Comparison of ENCODE assay signal across 8 cellular contexts in the genomic region with DNA sequence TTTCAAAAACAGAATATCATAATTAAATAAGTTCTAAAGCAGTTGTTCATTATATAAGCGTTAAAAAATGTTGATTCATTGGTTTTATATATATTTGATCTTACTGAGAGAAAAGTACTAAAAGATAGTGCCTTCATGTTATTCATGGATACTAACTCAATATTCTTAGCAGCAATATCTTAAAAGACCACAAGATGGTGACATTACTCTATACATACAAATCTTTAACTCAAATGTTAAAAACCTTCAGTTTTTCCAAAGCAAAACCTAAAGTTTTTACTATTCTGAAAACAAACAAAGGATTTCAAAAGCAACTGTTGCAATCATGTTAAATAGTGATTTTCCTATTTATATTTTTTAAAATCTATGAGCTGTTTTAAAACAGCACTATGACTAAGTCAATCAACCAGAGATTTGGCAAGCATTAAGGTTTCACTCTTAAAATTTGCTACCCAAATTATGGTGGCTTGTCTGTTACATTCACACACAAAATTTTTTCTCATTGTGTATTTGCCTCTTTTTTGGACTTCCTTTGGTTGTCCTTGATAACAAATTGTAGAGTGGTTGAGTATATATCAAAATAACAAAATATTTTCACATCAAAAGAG. TPM values are rescaled to one million over a fixed set of nuclear protein-coding genes. Genes with fewer than 3 reads are reported as not detected.
DNase-seq lines count a peak whose midpoint lies in the region; ATAC-seq, FAIRE-seq and TF ChIP-seq lines count a peak whose summit lies in the region.

No MANE protein-coding gene starts in this region.

- ATAC-seq in HG03354 (IDR thresholded peaks at IDR 0.05; ENCODE audit: poor library complexity, severe bottlenecking, unreplicated experiment) (peak; percentile 70), RWPE2 (ENCODE audit: low read depth) (no peak), upper lobe of right lung (peak; percentile 53), T-helper 17 cell (no peak), HG02973 (IDR thresholded peaks at IDR 0.05; ENCODE audit: unreplicated experiment) (no peak)
- no peak for ATAC-seq in effector memory CD8-positive, alpha-beta T cell (replicated peaks)

- no peak overlapping the region for H3K27ac Mint-ChIP-seq in T-helper 17 cell
- no peak overlapping the region for H3K27ac Mint-ChIP-seq in effector memory CD8-positive, alpha-beta T cell

- no peaks in the 10 kb centered on the region for H3K9me3 Mint-ChIP-seq in effector memory CD8-positive, alpha-beta T cell

- peak; percentile 81 for FAIRE-seq in G401.6 (lab: Jason Lieb, UNC)

- H3K27ac ChIP-seq in RWPE2 (ENCODE audit: poor library complexity, severe bottlenecking) = no peak overlapping the region
- no peak overlapping the region for H3K27ac ChIP-seq in upper lobe of right lung

- H3K9me3 ChIP-seq in RWPE2 (ENCODE audit: severe bottlenecking) (no peaks in the 10 kb centered on the region), upper lobe of right lung (no peaks in the 10 kb centered on the region), T-helper 17 cell (ENCODE audit: control insufficient read depth, low read length, poor library complexity, severe bottlenecking) (no peaks in the 10 kb centered on the region)

- peak; percentile 64 for TF ChIP-seq CTCF in RWPE2 (IDR thresholded peaks at IDR 0.05; ENCODE audit: poor library complexity, severe bottlenecking)
- peak; percentile 68 for TF ChIP-seq CTCF in upper lobe of right lung (IDR thresholded peaks at IDR 0.05)

- H3K4me3 ChIP-seq in RWPE2 (ENCODE audit: severe bottlenecking) = no peak overlapping the region
- H3K4me3 ChIP-seq in upper lobe of right lung = no peak overlapping the region

- intact Hi-C loops in upper lobe of right lung (cut with DNase I) = no loop called here

- DNase-seq in RWPE2 (ENCODE audit: low spot score) (no peak), glomerular visceral epithelial cell (ENCODE audit: extremely low spot score) (peak; percentile 10), upper lobe of right lung (no peak), T-helper 17 cell (no peak)
- DNase-seq in effector memory CD8-positive, alpha-beta T cell = no peak

- H3K4me1 ChIP-seq in RWPE2 (ENCODE audit: insufficient read depth, poor library complexity, severe bottlenecking) (peaks cover 4% of the 10 kb centered on the region), upper lobe of right lung (no peaks in the 10 kb centered on the region)

- H3K36me3 ChIP-seq in RWPE2 (ENCODE audit: low read depth) (no peaks in the 10 kb centered on the region), upper lobe of right lung (no peaks in the 10 kb centered on the region)

- H3K27me3 Mint-ChIP-seq in T-helper 17 cell = no peaks in the 10 kb centered on the region
- H3K27me3 Mint-ChIP-seq in effector memory CD8-positive, alpha-beta T cell = no peaks in the 10 kb centered on the region

- H3K27me3 ChIP-seq in RWPE2 (ENCODE audit: insufficient read depth, poor library complexity, severe bottlenecking) (no peaks in the 10 kb centered on the region), upper lobe of right lung (no peaks in the 10 kb centered on the region)

- no peaks in the 10 kb centered on the region for H3K4me1 Mint-ChIP-seq in T-helper 17 cell
- no peaks in the 10 kb centered on the region for H3K4me1 Mint-ChIP-seq in effector memory CD8-positive, alpha-beta T cell (ENCODE audit: low read depth in 2 of 2)

- no peaks in the 10 kb centered on the region for H3K36me3 Mint-ChIP-seq in T-helper 17 cell (ENCODE audit: low read depth)
- no peaks in the 10 kb centered on the region for H3K36me3 Mint-ChIP-seq in effector memory CD8-positive, alpha-beta T cell (ENCODE audit: insufficient read depth)

- H3K4me3 Mint-ChIP-seq in T-helper 17 cell = no peak overlapping the region
- no peak overlapping the region for H3K4me3 Mint-ChIP-seq in effector memory CD8-positive, alpha-beta T cell

RNA-seq across cellular contexts. Expression of gene RERGL, which starts 50.1 kb away (rescaled TPM):
- 0.72 TPM for total RNA-seq in upper lobe of right lung
- not detected for total RNA-seq in T-helper 17 cell

Comparison
In these comparisons a context has a peak if more than half of its experiments do, and no peak if none do; other contexts are left out.
1. ATAC-seq: peak in HG03354 (single experiment) and upper lobe of right lung (single experiment); none in RWPE2 (single experiment), T-helper 17 cell (single experiment), HG02973 (single experiment) and effector memory CD8-positive, alpha-beta T cell (single experiment).